In the genomic region with DNA sequence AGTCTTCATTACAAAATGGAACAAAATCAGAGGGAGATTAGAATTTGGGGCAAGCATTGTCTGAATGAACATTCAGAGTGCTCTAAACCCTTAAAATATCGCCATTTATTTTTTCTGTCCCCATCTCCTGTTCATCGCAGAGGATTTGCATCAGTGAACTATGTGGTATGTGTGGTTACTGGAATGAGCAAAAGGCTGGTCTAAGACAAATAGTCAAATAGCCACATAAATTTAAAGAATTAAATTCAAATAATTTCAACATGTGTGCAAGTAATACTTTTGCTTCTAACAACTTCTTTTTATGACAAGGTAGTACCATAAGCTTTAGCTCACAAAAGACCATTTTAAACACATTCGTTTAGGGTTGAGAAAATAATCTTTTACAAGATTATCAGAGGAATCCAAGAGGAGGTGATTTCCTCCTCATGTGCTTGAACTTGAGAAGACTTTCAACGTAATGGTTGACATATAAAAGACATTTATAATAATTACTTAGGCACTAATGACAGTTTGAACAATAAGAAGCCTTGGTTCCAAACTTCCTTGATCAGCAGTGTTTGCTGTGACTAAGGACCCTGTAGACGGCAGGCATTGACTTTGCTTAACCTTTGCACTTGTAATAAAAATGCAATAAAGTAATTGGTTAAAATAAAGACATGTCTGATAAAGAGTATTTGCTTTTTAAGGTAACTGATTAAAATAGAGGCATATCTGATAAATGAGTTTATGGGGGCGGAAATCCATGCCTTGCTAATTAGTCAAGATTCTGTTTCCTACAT, we compare ENCODE assay signal across 32 cellular contexts.
"Had no signal": no experiment of that assay in that cellular context is flagged by ENCODE, and none has a peak within 500 bp of the region (broad histone marks: within the 10 kb centered on the region; RNA-seq: fewer than 3 reads in every experiment).

No MANE protein-coding gene starts in this region.

- H3K4me1 Mint-ChIP-seq: activated naive CD4-positive, alpha-beta T cell treated with anti-CD3 and anti-CD28 coated beads, Interleukin-2, amount 10 ng/mL, durations not matched to agents 7 days and 5 days; activated naive CD8-positive, alpha-beta T cell treated with anti-CD3 and anti-CD28 coated beads, Interleukin-2, amount 10 ng/mL, durations not matched to agents 7 days and 5 days; immature natural killer cell; naive B cell; nephron progenitor cell had no signal

- DNase-seq: activated CD4-positive, alpha-beta T cell treated with anti-CD3 and anti-CD28 coated beads for 4 hours; activated CD4-positive, alpha-beta T cell treated with anti-CD3 and anti-CD28 coated beads, Interleukin-2, amount 50 U/mL, for 4 hours; activated CD8-positive, alpha-beta memory T cell treated with anti-CD3 and anti-CD28 coated beads, Interleukin-2, amount 50 U/mL, for 4 hours; activated gamma-delta T cell; activated naive CD4-positive, alpha-beta T cell treated with anti-CD3 and anti-CD28 coated beads, Interleukin-2, amount 10 ng/mL, durations not matched to agents 7 days and 5 days; activated naive CD8-positive, alpha-beta T cell treated with anti-CD3 and anti-CD28 coated beads, Interleukin-2, amount 10 ng/mL, durations not matched to agents 7 days and 5 days; activated T-cell treated with anti-CD3 and anti-CD28 coated beads, Interleukin-2, amount 50 U/mL, for 24 hours; brain microvascular endothelial cell; dorsolateral prefrontal cortex; effector memory CD4-positive, alpha-beta T cell; erythroblast; gastrocnemius medialis; head of caudate nucleus; hypothalamus; immature natural killer cell; kidney; left ventricle myocardium inferior; naive B cell; nephron progenitor cell; spleen; stimulated activated CD4-positive, alpha-beta T cell treated with anti-CD3 and anti-CD28 coated beads, Interleukin-4, amount 100 ng/mL, for 1 hour; stimulated activated naive CD8-positive, alpha-beta T cell treated with anti-CD3 and anti-CD28 coated beads, Interleukin-15, Interleukin-2, amounts not matched to agents 100 U/mL and 50 U/mL, for 24 hours; T-helper 1 cell; uterus had no signal

- H3K36me3 Mint-ChIP-seq: activated naive CD4-positive, alpha-beta T cell treated with anti-CD3 and anti-CD28 coated beads, Interleukin-2, amount 10 ng/mL, durations not matched to agents 7 days and 5 days; activated naive CD8-positive, alpha-beta T cell treated with anti-CD3 and anti-CD28 coated beads, Interleukin-2, amount 10 ng/mL, durations not matched to agents 7 days and 5 days; immature natural killer cell; naive B cell; type B pancreatic cell had no signal

- H3K4me1 ChIP-seq: ascending aorta, gastrocnemius medialis, left ventricle myocardium inferior, prostate gland, right atrium auricular region, spleen, uterus had no signal

- H3K9me3 Mint-ChIP-seq: activated naive CD4-positive, alpha-beta T cell treated with anti-CD3 and anti-CD28 coated beads, Interleukin-2, amount 10 ng/mL, durations not matched to agents 7 days and 5 days; activated naive CD8-positive, alpha-beta T cell treated with anti-CD3 and anti-CD28 coated beads, Interleukin-2, amount 10 ng/mL, durations not matched to agents 7 days and 5 days; activated T-cell treated with anti-CD3 and anti-CD28 coated beads, Interleukin-2, amount 50 U/mL, for 24 hours; nephron progenitor cell; T-helper 2 cell treated with Interferon-gamma antibody and Interleukin-4, amounts not matched to agents 5 μg/mL and 100 μg/mL, for 36 hours; type B pancreatic cell had no signal

- H3K9me3 ChIP-seq: ascending aorta, gastrocnemius medialis, left ventricle myocardium inferior, neutrophil, prostate gland, right atrium auricular region, spleen, uterus had no signal

- H3K36me3 ChIP-seq: ascending aorta, brain microvascular endothelial cell, gastrocnemius medialis, left ventricle myocardium inferior, neutrophil, prostate gland, right atrium auricular region, spleen, uterus had no signal

- H3K27ac ChIP-seq: ascending aorta, brain microvascular endothelial cell, coronary artery, dorsolateral prefrontal cortex, gastrocnemius medialis, left ventricle myocardium inferior, neutrophil, prostate gland, right atrium auricular region, spleen, uterus had no signal

- H3K27ac Mint-ChIP-seq: activated naive CD4-positive, alpha-beta T cell treated with anti-CD3 and anti-CD28 coated beads, Interleukin-2, amount 10 ng/mL, durations not matched to agents 7 days and 5 days; activated naive CD8-positive, alpha-beta T cell treated with anti-CD3 and anti-CD28 coated beads, Interleukin-2, amount 10 ng/mL, durations not matched to agents 7 days and 5 days; activated T-cell treated with anti-CD3 and anti-CD28 coated beads, Interleukin-2, amount 50 U/mL, for 24 hours; immature natural killer cell; nephron progenitor cell; T-helper 2 cell treated with Interferon-gamma antibody and Interleukin-4, amounts not matched to agents 5 μg/mL and 100 μg/mL, for 36 hours; type B pancreatic cell had no signal

- H3K4me3 ChIP-seq: ascending aorta, coronary artery, dorsolateral prefrontal cortex, gastrocnemius medialis, left ventricle myocardium inferior, lung, prostate gland, right atrium auricular region, spleen, uterus had no signal

- H3K4me3 Mint-ChIP-seq: activated naive CD4-positive, alpha-beta T cell treated with anti-CD3 and anti-CD28 coated beads, Interleukin-2, amount 10 ng/mL, durations not matched to agents 7 days and 5 days; activated naive CD8-positive, alpha-beta T cell treated with anti-CD3 and anti-CD28 coated beads, Interleukin-2, amount 10 ng/mL, durations not matched to agents 7 days and 5 days; activated T-cell treated with anti-CD3 and anti-CD28 coated beads, Interleukin-2, amount 50 U/mL, for 24 hours; immature natural killer cell; naive B cell; nephron progenitor cell; T-helper 2 cell treated with Interferon-gamma antibody and Interleukin-4, amounts not matched to agents 5 μg/mL and 100 μg/mL, for 36 hours; type B pancreatic cell had no signal

- H3K27me3 ChIP-seq: ascending aorta, brain microvascular endothelial cell, gastrocnemius medialis, neutrophil, right atrium auricular region, uterus had no signal

- ATAC-seq: gastrocnemius medialis; stimulated activated naive CD8-positive, alpha-beta T cell treated with anti-CD3 and anti-CD28 coated beads, Interleukin-15, Interleukin-2, amounts not matched to agents 100 U/mL and 50 U/mL, for 24 hours had no signal
